Comparison of ENCODE assay signal across 13 cellular contexts in the genomic region with DNA sequence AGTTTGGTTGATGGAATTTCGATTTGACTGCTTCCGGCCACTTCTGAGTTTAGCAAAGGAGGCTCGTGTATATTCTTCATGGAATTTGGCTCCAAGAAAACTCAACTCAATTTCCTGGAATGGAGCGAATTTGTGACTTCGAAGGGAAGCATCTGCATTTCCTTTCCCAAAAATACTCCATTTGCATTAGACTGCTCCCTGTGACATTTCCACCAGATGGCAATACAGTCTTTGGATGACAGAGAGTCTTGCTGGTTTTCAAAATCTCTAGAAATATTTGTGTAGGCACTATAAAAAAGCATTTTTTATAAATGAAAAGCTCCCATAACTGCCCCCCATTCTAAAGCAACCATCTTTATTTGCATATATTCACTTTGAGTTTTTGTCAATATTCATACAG. TPM values are rescaled to one million over a fixed set of nuclear protein-coding genes. Genes with fewer than 3 reads are reported as not detected.
DNase-seq lines count a peak whose midpoint lies in the region; ATAC-seq, FAIRE-seq and TF ChIP-seq lines count a peak whose summit lies in the region.
"Had no signal": no experiment of that assay in that cellular context is flagged by ENCODE, and none has a peak within 500 bp of the region (broad histone marks: within the 10 kb centered on the region; RNA-seq: fewer than 3 reads in every experiment).

No MANE protein-coding gene starts in this region.

- H2BK15ac ChIP-seq in H9 (ENCODE audit: low read depth, low read length), result no peak overlapping the region

- H3K4me3 ChIP-seq in K562 (no peak overlapping the region), H7 (ENCODE audit: insufficient read depth, low read depth, low read length) (no peak overlapping the region)

- H3K27ac ChIP-seq in H9 (ENCODE audit: insufficient read length, low read depth, low read length) (no peak overlapping the region), K562 (ENCODE audit: extremely low read depth, low read depth, low read length) (no peak overlapping the region)
- H3K27ac ChIP-seq in CD4-positive, alpha-beta T cell (ENCODE audit: low read depth, low read length), result no peak overlapping the region

- no peak overlapping the region for H2BK20ac ChIP-seq in H9 (ENCODE audit: low read depth, low read length, poor library complexity, severe bottlenecking)

- H4K5ac ChIP-seq in H9 (ENCODE audit: insufficient read length, low read depth, low read length), result no peak overlapping the region

- no peaks in the 10 kb centered on the region; the same call in 1 of the 2 replicates for H3K27me3 Mint-ChIP-seq in H9 (ENCODE audit: low read depth)
- H3K27me3 Mint-ChIP-seq in CD4-positive, alpha-beta T cell, result no peaks in the 10 kb centered on the region
- H3K27me3 Mint-ChIP-seq: activated naive CD4-positive, alpha-beta T cell treated with anti-CD3 and anti-CD28 coated beads, Interleukin-2, amount 50 U/mL, for 24 hours had no signal

- H3K36me3 ChIP-seq in K562 (ENCODE audit: control insufficient read depth, insufficient read depth, low read length), result no peaks in the 10 kb centered on the region
- H3K36me3 ChIP-seq in H7 (replicated peaks; ENCODE audit: control insufficient read depth, insufficient read depth, low read length), result no peaks in the 10 kb centered on the region

- H3K27ac Mint-ChIP-seq in H9, result no peak overlapping the region
- H3K27ac Mint-ChIP-seq in CD4-positive, alpha-beta T cell, result no peak overlapping the region
- H3K27ac Mint-ChIP-seq: activated naive CD4-positive, alpha-beta T cell treated with anti-CD3 and anti-CD28 coated beads, Interleukin-2, amount 50 U/mL, for 24 hours; IgD-negative memory B cell had no signal

- H4K8ac ChIP-seq in H9 (replicated peaks; ENCODE audit: insufficient read length, low read depth, low read length), result no peak overlapping the region

- peaks cover 0 to 3% of the 10 kb centered on the region in 2 experiments; a peak in 1 of 5 replicates for H3K9me3 Mint-ChIP-seq in H9
- H3K9me3 Mint-ChIP-seq in CD4-positive, alpha-beta T cell, result no peaks in the 10 kb centered on the region
- H3K9me3 Mint-ChIP-seq: activated naive CD4-positive, alpha-beta T cell treated with anti-CD3 and anti-CD28 coated beads, Interleukin-2, amount 50 U/mL, for 24 hours had no signal

- no peak overlapping the region for H2AK5ac ChIP-seq in H9 (ENCODE audit: insufficient read length, low read length)

- no peak for TF ChIP-seq RAD21 in K562 (CRISPR knock-in tag; conservative IDR thresholded peaks at IDR 0.05 in 1 of 2, IDR thresholded peaks at IDR 0.05 in 1 of 2)

- H3K27me3 ChIP-seq in H9 (ENCODE audit: insufficient read depth, low read length) (no peaks in the 10 kb centered on the region), K562 (ENCODE audit: control insufficient read depth in 2 of 2, insufficient read depth in 2 of 2, low read length in 2 of 2) (peaks cover 3 to 8% of the 10 kb centered on the region in 2 experiments; a peak in 3 of 5 replicates), H7 (ENCODE audit: control insufficient read depth, insufficient read depth, low read length) (no peaks in the 10 kb centered on the region)
- H3K27me3 ChIP-seq in CD4-positive, alpha-beta T cell (ENCODE audit: control insufficient read depth, insufficient read depth, low read length), result no peaks in the 10 kb centered on the region

- ATAC-seq in K562 (no peak), left lobe of liver (peak; percentile 38)
- no peak for ATAC-seq in CD4-positive, alpha-beta T cell (ENCODE audit: poor library complexity)

- BruUV-seq in K562 (replicated peaks; lab: Mats Ljungman, UMichigan), result no TSS peak

- no peaks in the 10 kb centered on the region for H3K79me1 ChIP-seq in H9 (ENCODE audit: insufficient read depth, low read depth, low read length, poor library complexity, severe bottlenecking)

- DNase-seq in AG08395 (ENCODE audit: low spot score) (peak; percentile 25), H9 (no peak), K562 (ENCODE audit: extremely low read depth in 1 of 4, low spot score in 3 of 4) (no peak), left lobe of liver (ENCODE audit: low spot score) (no peak), HEK293T (ENCODE audit: extremely low spot score) (no peak), LoVo (ENCODE audit: low spot score) (no peak), H7 (no peak)
- DNase-seq in CD4-positive, alpha-beta T cell, result no peak
- DNase-seq: activated CD4-positive, alpha-beta T cell treated with anti-CD3 and anti-CD28 coated beads for 48 hours; COR-L47; kidney glomerular epithelial cell had no signal

- H3K56ac ChIP-seq in H9 (ENCODE audit: insufficient read length, low read depth, low read length), result no peak overlapping the region

- no peak for TF ChIP-seq POLR2A in K562 (conservative IDR thresholded peaks at IDR 0.05)

- H3K4me1 Mint-ChIP-seq in H9, result 0 out of 4 replicates have a peak, but pooled peaks cover 0 to 2% of the 10 kb centered on the region in 2 experiments
- H3K4me1 Mint-ChIP-seq in CD4-positive, alpha-beta T cell (ENCODE audit: low read depth), result no peaks in the 10 kb centered on the region
- H3K4me1 Mint-ChIP-seq: activated naive CD4-positive, alpha-beta T cell treated with anti-CD3 and anti-CD28 coated beads, Interleukin-2, amount 50 U/mL, for 24 hours; IgD-negative memory B cell had no signal

- H3K9me1 ChIP-seq in K562 (ENCODE audit: control insufficient read depth, insufficient read depth, low read length), result no peaks in the 10 kb centered on the region

- CTCF ChIA-PET in K562 (lab: Yijun Ruan, JAX; ENCODE audit: low intra/inter-chr PET ratio), result interaction anchor here (0.6 kb wide), 1 partner anchor 110 kb away, joined by 3 read pairs; no protein-coding TSS in a partner anchor
- CTCF ChIA-PET in CD4-positive, alpha-beta T cell (lab: Charles Lee), result no interaction called here
- CTCF ChIA-PET in HEK293T (lab: Yijun Ruan, JAX), result no interaction called here

- in situ Hi-C loops in K562 (cut with MboI), result no loop called here

- H3K79me2 ChIP-seq in H9 (ENCODE audit: insufficient read depth, low read length) (no peaks in the 10 kb centered on the region), K562 (ENCODE audit: control insufficient read depth, insufficient read depth, low read length) (no peaks in the 10 kb centered on the region)

- no peak overlapping the region for H3K18ac ChIP-seq in H9 (ENCODE audit: insufficient read length, low read depth, low read length)

- no peak overlapping the region for H2AFZ ChIP-seq in H9 (ENCODE audit: low read length)
- no peak overlapping the region for H2AFZ ChIP-seq in K562 (ENCODE audit: low read depth, low read length)

- H3K23ac ChIP-seq in H9 (ENCODE audit: insufficient read length, low read depth, low read length), result no peak overlapping the region

- no peak overlapping the region for H3K4me3 Mint-ChIP-seq in H9
- no peak overlapping the region for H3K4me3 Mint-ChIP-seq in CD4-positive, alpha-beta T cell
- H3K4me3 Mint-ChIP-seq: activated naive CD4-positive, alpha-beta T cell treated with anti-CD3 and anti-CD28 coated beads, Interleukin-2, amount 50 U/mL, for 24 hours; IgD-negative memory B cell had no signal

- H3K4me1 ChIP-seq in H9 (ENCODE audit: insufficient read depth, low read length) (no peaks in the 10 kb centered on the region), K562 (replicated peaks in 1 of 2; ENCODE audit: control insufficient read depth in 2 of 2, insufficient read depth in 2 of 2, low read length in 2 of 2) (no peaks in the 10 kb centered on the region; a peak in 1 of 5 replicates)

- H3K9ac ChIP-seq in H9 (ENCODE audit: extremely low read depth, insufficient read length, low read length), result no peak overlapping the region
- H3K9ac ChIP-seq in K562 (ENCODE audit: insufficient read depth in 1 of 2, low read depth in 2 of 2, low read length in 2 of 2), result no peak overlapping the region

- H2BK5ac ChIP-seq in H9 (ENCODE audit: insufficient read length, low read length), result no peak overlapping the region

- TF ChIP-seq CTCF in H9 (conservative IDR thresholded peaks at IDR 0.05), result peak; percentile 32; the same call in 1 of the 3 replicates
- TF ChIP-seq CTCF in K562 (IDR thresholded peaks at IDR 0.05 in 2 of 3, conservative IDR thresholded peaks at IDR 0.05 in 1 of 3; ENCODE audit: insufficient read depth in 2 of 3, low read depth in 1 of 3, low read length in 3 of 3), result peak in 1 of 3 experiments; percentile 23; a peak in 2 of 6 replicates
- no peak for TF ChIP-seq CTCF in CD4-positive, alpha-beta T cell (IDR thresholded peaks at IDR 0.05)

- no peak overlapping the region for H3K14ac ChIP-seq in H9 (ENCODE audit: insufficient read depth, low read length)

- POLR2A ChIA-PET in K562 (lab: Yijun Ruan, JAX) (no interaction called here), HEK293T (lab: Yijun Ruan, JAX) (no interaction called here)
- POLR2A ChIA-PET in CD4-positive, alpha-beta T cell (lab: Charles Lee), result no interaction called here

- peak; percentile 54 for FAIRE-seq in K562 (lab: Jason Lieb, UNC)

- H3K23me2 ChIP-seq in H9 (ENCODE audit: insufficient read length, low read depth, low read length, poor library complexity, severe bottlenecking), result no peaks in the 10 kb centered on the region

- H4K20me1 ChIP-seq in H9 (ENCODE audit: control insufficient read depth, insufficient read depth, insufficient read length), result no peaks in the 10 kb centered on the region
- H4K20me1 ChIP-seq in K562 (replicated peaks; ENCODE audit: control insufficient read depth, insufficient read depth, low read length), result no peaks in the 10 kb centered on the region

- no peak overlapping the region for H4K91ac ChIP-seq in H9 (ENCODE audit: insufficient read length, low read depth, low read length)

- no peak for TF ChIP-seq EP300 in K562 (IDR thresholded peaks at IDR 0.05; ENCODE audit: low read length)

- H3K4me2 ChIP-seq in H9 (ENCODE audit: insufficient read depth, insufficient read length, low read length) (no peak overlapping the region), K562 (ENCODE audit: insufficient read depth, low read length) (no peak overlapping the region)

- intact Hi-C loops in K562 (cut with micrococcal nuclease), result no loop called here
- intact Hi-C loops in CD4-positive, alpha-beta T cell (cut with DNase I, micrococcal nuclease), result no loop called here

- H3T11ph ChIP-seq in H9 (ENCODE audit: low read length), result no peak overlapping the region

- peaks cover 0 to 5% (median 0%) of the 10 kb centered on the region in 3 experiments; a peak in 2 of 7 replicates for H3K36me3 Mint-ChIP-seq in H9 (ENCODE audit: insufficient read depth in 1 of 3, low read depth in 3 of 3)
- H3K36me3 Mint-ChIP-seq in CD4-positive, alpha-beta T cell (ENCODE audit: low read depth), result no peaks in the 10 kb centered on the region
- H3K36me3 Mint-ChIP-seq: activated naive CD4-positive, alpha-beta T cell treated with anti-CD3 and anti-CD28 coated beads, Interleukin-2, amount 50 U/mL, for 24 hours had no signal

- no peaks in the 10 kb centered on the region for H3K9me3 ChIP-seq in H9 (ENCODE audit: control insufficient read depth, low read depth, low read length)
- no peaks in the 10 kb centered on the region for H3K9me3 ChIP-seq in K562 (replicated peaks; ENCODE audit: control insufficient read depth, insufficient read depth, low read depth, low read length)
- no peaks in the 10 kb centered on the region for H3K9me3 ChIP-seq in CD4-positive, alpha-beta T cell (ENCODE audit: control insufficient read depth, low read length)

- no peak overlapping the region for H2BK12ac ChIP-seq in H9 (ENCODE audit: insufficient read length, low read depth, low read length)

- no CpG with 5 or more reads among the region's 5 CpGs for whole genome bisulfite sequencing in H9 (ENCODE audit: extremely low coverage, insufficient read length, low lambda C conversion rate)
- 0% methylated on average over 5 of the region's 5 CpGs for WGBS in K562 (ENCODE audit: insufficient coverage, low coverage, missing lambda C conversion rate)

- H2BK120ac ChIP-seq in H9 (ENCODE audit: low read depth, low read length, poor library complexity, severe bottlenecking), result no peak overlapping the region

- no peak overlapping the region for H3K4ac ChIP-seq in H9 (ENCODE audit: low read depth, low read length)

RNA-seq across cellular contexts. Expression of a gene that starts 4.1 kb away (rescaled TPM):
- total RNA-seq in H9 (2021) (not detected in 2 replicates), K562 (2014; rRNA removed) (not detected in 2 replicates), K562 (2014; rRNA removed; fragmentation: Illumina TruSeq; extraction: Trizol) (not detected in 2 replicates), K562 (2015; rRNA removed; fragmentation: Illumina TruSeq; extraction: Trizol) (not detected in 2 replicates), K562 (2021) (not detected in 2 replicates), left lobe of liver (0.18 TPM)
- not detected in 2 replicates for total RNA-seq in K562 (2011; cell fraction: chromatin; rRNA removed; ENCODE audit: low replicate concordance)
- total RNA-seq in K562 (2011; cell fraction: nucleolus; rRNA removed), result not detected in 2 replicates
- not detected in 2 replicates for total RNA-seq in K562 (2011; cell fraction: nucleoplasm; rRNA removed)
- polyA plus RNA-seq in K562 (2011; rRNA removed) (not detected in 2 replicates), K562 (2014; fragmentation: Illumina TruSeq; extraction: Trizol) (not detected in 2 replicates), K562 (2014; fragmentation: Nextera tagmentation; extraction: Ambion mirVana) (not detected), K562 (2014; rRNA removed) (not detected in 2 replicates)
- polyA plus RNA-seq in K562 (2011; cell fraction: cytosol; rRNA removed), result not detected in 2 replicates
- not detected in 2 replicates for polyA plus RNA-seq in K562 (2011; cell fraction: nucleus; rRNA removed)
- polyA plus RNA-seq in K562 (2012), result not detected in 2 replicates
- polyA minus RNA-seq in K562 (2011; rRNA and poly(A)+ RNA removed), result not detected in 2 replicates
- polyA minus RNA-seq in K562 (2011; cell fraction: cytosol; rRNA and poly(A)+ RNA removed), result not detected in 2 replicates
- polyA minus RNA-seq in K562 (2011; cell fraction: nucleus; rRNA and poly(A)+ RNA removed), result not detected in 2 replicates
- total RNA-seq in CD4-positive, alpha-beta T cell, result not detected
- total RNA-seq in H7 (2014; rRNA removed; shearing (Covaris generic)), result 0.10 TPM in 1 of 2 replicates, not detected in the other
- polyA plus RNA-seq: IgD-negative memory B cell had no signal
